In genomic region chr11:2691355-2691761, GRCh38 we compare ENCODE assay signal across 1 cellular context.
TF ChIP-seq lines count a peak whose summit lies in the region.

No MANE protein-coding gene starts in this region.

TF ChIP-seq in HepG2, 621 proteins besides CTCF, POLR2A, EP300 and RAD21 (continued from another document and continues in another):
- TF ChIP-seq NCOA2 (CRISPR knock-in tag; IDR thresholded peaks at IDR 0.05) (0 out of 2 replicates have a peak, but pooled peaks have one; percentile 43), ZSCAN22 (CRISPR knock-in tag; IDR thresholded peaks at IDR 0.05) (no peak), ZZZ3 (CRISPR knock-in tag; IDR thresholded peaks at IDR 0.05; ENCODE audit: borderline replicate concordance) (no peak), ZFX (CRISPR knock-in tag; IDR thresholded peaks at IDR 0.05; ENCODE audit: low read depth) (peak; percentile 29; the same call in 1 of the 2 replicates), ZBTB49 (CRISPR knock-in tag; IDR thresholded peaks at IDR 0.05; ENCODE audit: borderline replicate concordance) (no peak), ZMAT3 (CRISPR knock-in tag; conservative IDR thresholded peaks at IDR 0.05) (no peak), IRF2 (CRISPR knock-in tag; IDR thresholded peaks at IDR 0.05) (no peak), ZNF850 (CRISPR knock-in tag; conservative IDR thresholded peaks at IDR 0.05) (no peak), ZNF501 (CRISPR knock-in tag; IDR thresholded peaks at IDR 0.05) (0 out of 2 replicates have a peak, but pooled peaks have one; percentile 38), ARID4A (CRISPR knock-in tag; IDR thresholded peaks at IDR 0.05; ENCODE audit: borderline replicate concordance) (no peak), HDAC1 (CRISPR knock-in tag; IDR thresholded peaks at IDR 0.05) (peak; percentile 38; the same call in 1 of the 2 replicates), ZHX1 (CRISPR knock-in tag; IDR thresholded peaks at IDR 0.05; ENCODE audit: low read depth) (no peak), ZNF292 (CRISPR knock-in tag; IDR thresholded peaks at IDR 0.05; ENCODE audit: borderline replicate concordance, low read depth) (no peak), ZNF652 (CRISPR knock-in tag; IDR thresholded peaks at IDR 0.05; ENCODE audit: borderline replicate concordance, low read depth) (peak; percentile 40; the same call in 1 of the 2 replicates), ZNF619 (CRISPR knock-in tag; IDR thresholded peaks at IDR 0.05) (no peak), FOXC1 (CRISPR knock-in tag; IDR thresholded peaks at IDR 0.05; ENCODE audit: borderline replicate concordance) (no peak), EZH2 (conservative IDR thresholded peaks at IDR 0.05; ENCODE audit: low read depth, low read length) (no peak), TRIM22 (IDR thresholded peaks at IDR 0.05) (no peak), IRF1 (CRISPR knock-in tag; IDR thresholded peaks at IDR 0.05; ENCODE audit: low read depth) (no peak), CEBPG (CRISPR knock-in tag; IDR thresholded peaks at IDR 0.05) (peak; percentile 68), TRIM24 (CRISPR knock-in tag; IDR thresholded peaks at IDR 0.05) (no peak), NR1H2 (CRISPR knock-in tag; IDR thresholded peaks at IDR 0.05; ENCODE audit: borderline replicate concordance, low read depth) (no peak), ISL2 (CRISPR knock-in tag; IDR thresholded peaks at IDR 0.05) (peak; percentile 19; the same call in 1 of the 2 replicates), GATAD2A (CRISPR knock-in tag; IDR thresholded peaks at IDR 0.05) (peak; percentile 54; the same call in 1 of the 2 replicates), ZFP91 (CRISPR knock-in tag; IDR thresholded peaks at IDR 0.05; ENCODE audit: borderline replicate concordance) (0 out of 2 replicates have a peak, but pooled peaks have one; percentile 19), MBNL3 (CRISPR knock-in tag; conservative IDR thresholded peaks at IDR 0.05) (no peak), ZFP41 (CRISPR knock-in tag; IDR thresholded peaks at IDR 0.05; ENCODE audit: borderline replicate concordance) (no peak), ZNF281 (CRISPR knock-in tag; IDR thresholded peaks at IDR 0.05; ENCODE audit: borderline replicate concordance) (peak; percentile 82; the same call in 1 of the 2 replicates), KDM1A (CRISPR knock-in tag; IDR thresholded peaks at IDR 0.05) (no peak), KLF11 (CRISPR knock-in tag; IDR thresholded peaks at IDR 0.05) (no peak), YY1 (IDR thresholded peaks at IDR 0.05; ENCODE audit: insufficient read depth, insufficient replicate concordance, low read depth, low read length) (no peak), MYC (CRISPR knock-in tag; IDR thresholded peaks at IDR 0.05; ENCODE audit: borderline replicate concordance) (no peak), CBX2 (IDR thresholded peaks at IDR 0.05; ENCODE audit: low read depth, low read length) (no peak), CBX2 (CRISPR knock-in tag; IDR thresholded peaks at IDR 0.05; ENCODE audit: low read depth) (no peak), KAT8 (CRISPR knock-in tag; IDR thresholded peaks at IDR 0.05) (0 out of 2 replicates have a peak, but pooled peaks have one; percentile 18), TFE3 (CRISPR knock-in tag; IDR thresholded peaks at IDR 0.05) (0 out of 2 replicates have a peak, but pooled peaks have one; percentile 41), SNRNP70 (IDR thresholded peaks at IDR 0.05; ENCODE audit: low read depth, low read length) (no peak), DZIP1 (CRISPR knock-in tag; IDR thresholded peaks at IDR 0.05) (no peak), ZNF562 (CRISPR knock-in tag; IDR thresholded peaks at IDR 0.05; ENCODE audit: borderline replicate concordance) (no peak), ZNF431 (CRISPR knock-in tag; IDR thresholded peaks at IDR 0.05; ENCODE audit: borderline replicate concordance, low read depth) (no peak), ERF (CRISPR knock-in tag; IDR thresholded peaks at IDR 0.05) (peak; percentile 55; the same call in 1 of the 2 replicates)
